Comparison of ENCODE assay signal across 1 cellular context in genomic region chr16:67165121-67166034, GRCh38.
A peak's percentile ranks its signal among the peaks of the same experiment; 100 is the strongest.
TF ChIP-seq lines count a peak whose summit lies in the region.

No MANE protein-coding gene starts in this region.

TF ChIP-seq in GM12878, 131 proteins besides CTCF, POLR2A, EP300 and RAD21:
- TF ChIP-seq FOS (IDR thresholded peaks at IDR 0.05; ENCODE audit: borderline replicate concordance, extremely low read depth, insufficient read length), result no peak
- TF ChIP-seq EED (IDR thresholded peaks at IDR 0.05; ENCODE audit: low read depth), result no peak
- no peak for TF ChIP-seq SUPT20H (IDR thresholded peaks at IDR 0.05; ENCODE audit: borderline replicate concordance, control insufficient read depth, low read depth, low read length)
- no peak for TF ChIP-seq SMAD1 (IDR thresholded peaks at IDR 0.05; ENCODE audit: low read depth, partially characterized antibody)
- no peak for TF ChIP-seq LARP7 (IDR thresholded peaks at IDR 0.05)
- no peak for TF ChIP-seq ZNF687 (IDR thresholded peaks at IDR 0.05)
- no peak for TF ChIP-seq SIX5 (IDR thresholded peaks at IDR 0.05; ENCODE audit: low read depth, low read length, severe bottlenecking)
- no peak for TF ChIP-seq ETV6 (conservative IDR thresholded peaks at IDR 0.05 in 1 of 2, IDR thresholded peaks at IDR 0.05 in 1 of 2; ENCODE audit: borderline replicate concordance in 1 of 2, low read depth in 1 of 2)
- TF ChIP-seq, protein P1, sequence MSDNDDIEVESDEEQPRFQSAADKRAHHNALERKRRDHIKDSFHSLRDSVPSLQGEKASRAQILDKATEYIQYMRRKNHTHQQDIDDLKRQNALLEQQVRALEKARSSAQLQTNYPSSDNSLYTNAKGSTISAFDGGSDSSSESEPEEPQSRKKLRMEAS (IDR thresholded peaks at IDR 0.05; ENCODE audit: low read depth, low read length), result 0 out of 2 replicates have a peak, but pooled peaks have one; percentile 18
- no peak for TF ChIP-seq NFXL1 (IDR thresholded peaks at IDR 0.05; ENCODE audit: borderline replicate concordance)
- TF ChIP-seq ZBTB33 (IDR thresholded peaks at IDR 0.05), result peak; percentile 39; the same call in 1 of the 2 replicates
- TF ChIP-seq RELB (IDR thresholded peaks at IDR 0.05; ENCODE audit: low read depth), result no peak
- peak; percentile 64 for TF ChIP-seq MLLT1 (IDR thresholded peaks at IDR 0.05)
